Comparison of ENCODE assay signal across 13 cellular contexts in the genomic region with DNA sequence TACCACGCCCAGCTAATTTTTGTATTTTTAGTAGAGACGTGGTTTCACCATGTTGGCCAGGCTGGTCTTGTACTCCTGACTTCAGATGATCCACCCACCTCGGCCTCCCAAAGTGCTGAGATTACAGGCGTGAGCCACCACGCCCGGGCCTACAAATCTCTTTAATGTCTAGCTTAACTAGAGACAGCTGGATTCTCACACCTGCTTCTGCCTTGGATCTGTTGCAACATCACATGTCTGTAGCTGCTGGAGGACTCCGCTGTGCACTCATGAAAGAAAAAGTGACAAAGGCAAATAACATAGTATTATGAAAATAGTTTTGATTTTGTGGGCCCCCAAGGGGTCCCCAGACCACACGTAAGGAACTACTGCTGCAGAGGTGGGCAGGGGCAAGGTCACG.
"Had no signal": no experiment of that assay in that cellular context is flagged by ENCODE, and none has a peak within 500 bp of the region (broad histone marks: within the 10 kb centered on the region; RNA-seq: fewer than 3 reads in every experiment).

No MANE protein-coding gene starts in this region.

- H3K4me3 ChIP-seq: body of pancreas, tibial nerve had no signal

- H3K27me3 ChIP-seq: body of pancreas, tibial nerve had no signal

- DNase-seq: activated T-cell treated with anti-CD3 and anti-CD28 coated beads, Interleukin-2, amount 50 U/mL, for 1 hour; amniotic stem cell; body of pancreas; central memory CD4-positive, alpha-beta T cell; cortex of kidney; effector CD8-positive, alpha-beta T cell; hippocampal formation; kidney glomerular epithelial cell; T-helper 2 cell had no signal

- H3K9me3 ChIP-seq: body of pancreas, tibial nerve had no signal

- ATAC-seq: activated CD4-positive, CD25-positive, alpha-beta regulatory T cell treated with anti-CD3 and anti-CD28 coated beads, Interleukin-2, amount 50 U/mL, for 24 hours; activated naive CD4-positive, alpha-beta T cell treated with anti-CD3 and anti-CD28 coated beads, Interleukin-2, amount 50 U/mL, for 72 hours; body of pancreas; stimulated activated effector memory CD8-positive, alpha-beta T cell treated with anti-CD3 and anti-CD28 coated beads, Interleukin-12 subunit alpha, Interleukin-12 subunit beta, amount 100 ng/mL, for 72 hours had no signal

- H3K36me3 ChIP-seq: tibial nerve had no signal

- H3K27ac ChIP-seq: body of pancreas, tibial nerve had no signal
